In the genomic region with DNA sequence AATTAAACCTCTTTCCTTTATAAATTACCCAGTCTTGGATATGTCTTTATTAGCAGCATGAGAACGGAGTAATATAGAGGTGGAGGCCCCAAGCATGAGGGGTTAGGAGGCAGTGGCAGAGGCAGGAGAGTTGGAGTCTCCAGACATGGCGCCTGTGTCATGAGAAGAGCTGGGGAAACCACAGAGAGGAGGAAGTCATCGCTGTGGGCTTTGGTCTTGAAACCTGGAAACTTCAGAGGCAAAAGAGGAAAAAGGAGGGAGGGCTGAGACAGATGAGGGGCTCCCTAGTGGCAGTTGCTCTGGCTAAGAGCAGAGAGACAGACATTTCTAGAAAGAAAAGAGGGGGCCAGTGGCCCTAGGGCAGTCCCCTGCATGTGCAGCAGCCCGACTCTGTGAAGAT, we compare ENCODE assay signal across 22 cellular contexts.
"Had no signal": no experiment of that assay in that cellular context is flagged by ENCODE, and none has a peak within 500 bp of the region (broad histone marks: within the 10 kb centered on the region; RNA-seq: fewer than 3 reads in every experiment).

No MANE protein-coding gene starts in this region.

- H3K36me3 ChIP-seq: brain microvascular endothelial cell, prostate gland, right atrium auricular region, tibial nerve had no signal

- ATAC-seq: activated T-helper 17 cell treated with anti-CD3 and anti-CD28 coated beads, Interleukin-2, amount 50 U/mL, for 72 hours; left cardiac atrium; mucosa of descending colon had no signal

- H3K4me3 ChIP-seq: dorsolateral prefrontal cortex, hepatocyte, mucosa of descending colon, prostate gland, right atrium auricular region, tibial nerve had no signal

- DNase-seq: activated CD4-positive, alpha-beta memory T cell treated with anti-CD3 and anti-CD28 coated beads, Interleukin-2, amount 10 ng/mL, durations not matched to agents 7 days and 5 days; activated naive CD4-positive, alpha-beta T cell; activated naive CD8-positive, alpha-beta T cell treated with anti-CD3 and anti-CD28 coated beads, Interleukin-2, amount 10 ng/mL, durations not matched to agents 7 days and 5 days; activated T-cell treated with anti-CD3 and anti-CD28 coated beads, Interleukin-2, amount 50 U/mL, for 1 hour; brain microvascular endothelial cell; central memory CD4-positive, alpha-beta T cell; dorsolateral prefrontal cortex; endodermal cell; foreskin fibroblast; left cardiac atrium; mesenchymal stem cell; mucosa of descending colon; naive B cell; stimulated activated CD4-positive, alpha-beta T cell treated with anti-CD3 and anti-CD28 coated beads, Interleukin-2, amount 100 ng/mL, for 24 hours had no signal

- H3K27ac ChIP-seq: brain microvascular endothelial cell, dorsolateral prefrontal cortex, epithelial cell of prostate, hepatocyte, prostate gland, right atrium auricular region, tibial nerve had no signal

- H3K4me2 ChIP-seq: hepatocyte had no signal

- H3K27me3 Mint-ChIP-seq: activated CD4-positive, alpha-beta memory T cell treated with anti-CD3 and anti-CD28 coated beads, Interleukin-2, amount 10 ng/mL, durations not matched to agents 7 days and 5 days had no signal

- H3K27ac Mint-ChIP-seq: activated CD4-positive, alpha-beta memory T cell treated with anti-CD3 and anti-CD28 coated beads, Interleukin-2, amount 10 ng/mL, durations not matched to agents 7 days and 5 days; activated naive CD8-positive, alpha-beta T cell treated with anti-CD3 and anti-CD28 coated beads, Interleukin-2, amount 10 ng/mL, durations not matched to agents 7 days and 5 days; activated T-helper 17 cell treated with anti-CD3 and anti-CD28 coated beads, Interleukin-2, amount 50 U/mL, for 72 hours; endodermal cell; naive B cell; stimulated activated naive CD8-positive, alpha-beta T cell treated with anti-CD3 and anti-CD28 coated beads, Interleukin-15, Interleukin-2, amounts not matched to agents 100 ng/mL and 50 ng/mL, for 24 hours had no signal

- H3K4me1 ChIP-seq: prostate gland, right atrium auricular region had no signal

- H2AFZ ChIP-seq: hepatocyte had no signal

- H3K27me3 ChIP-seq: brain microvascular endothelial cell, dorsolateral prefrontal cortex, hepatocyte, right atrium auricular region, tibial nerve had no signal

- H3K9me3 Mint-ChIP-seq: activated CD4-positive, alpha-beta memory T cell treated with anti-CD3 and anti-CD28 coated beads, Interleukin-2, amount 10 ng/mL, durations not matched to agents 7 days and 5 days; activated naive CD8-positive, alpha-beta T cell treated with anti-CD3 and anti-CD28 coated beads, Interleukin-2, amount 10 ng/mL, durations not matched to agents 7 days and 5 days; activated T-helper 17 cell treated with anti-CD3 and anti-CD28 coated beads, Interleukin-2, amount 50 U/mL, for 72 hours; endodermal cell; naive B cell; neural crest cell; stimulated activated naive CD8-positive, alpha-beta T cell treated with anti-CD3 and anti-CD28 coated beads, Interleukin-15, Interleukin-2, amounts not matched to agents 100 ng/mL and 50 ng/mL, for 24 hours had no signal

- H3K79me2 ChIP-seq: hepatocyte had no signal

- H3K36me3 Mint-ChIP-seq: naive B cell had no signal

- H3K9me3 ChIP-seq: mucosa of descending colon, prostate gland, right atrium auricular region, tibial nerve had no signal

- H3K4me3 Mint-ChIP-seq: activated CD4-positive, alpha-beta memory T cell treated with anti-CD3 and anti-CD28 coated beads, Interleukin-2, amount 10 ng/mL, durations not matched to agents 7 days and 5 days; activated naive CD8-positive, alpha-beta T cell treated with anti-CD3 and anti-CD28 coated beads, Interleukin-2, amount 10 ng/mL, durations not matched to agents 7 days and 5 days; activated T-helper 17 cell treated with anti-CD3 and anti-CD28 coated beads, Interleukin-2, amount 50 U/mL, for 72 hours; endodermal cell; neural crest cell; stimulated activated naive CD8-positive, alpha-beta T cell treated with anti-CD3 and anti-CD28 coated beads, Interleukin-15, Interleukin-2, amounts not matched to agents 100 ng/mL and 50 ng/mL, for 24 hours had no signal
